ENCODE assay signal across 8 cellular contexts in genomic region chr2:185738679-185739472, GRCh38. TPM values are rescaled to one million over a fixed set of nuclear protein-coding genes. Genes with fewer than 3 reads are reported as not detected.
DNase-seq lines count a peak whose midpoint lies in the region; ATAC-seq and TF ChIP-seq lines count a peak whose summit lies in the region.

Gene FSIP2 (plus strand): TSS chr2:185738804. CDS start chr2:185738895, 91 bp downstream.

- no peak for TF ChIP-seq POLR2A in gastroesophageal sphincter (IDR thresholded peaks at IDR 0.05)

- H3K27me3 Mint-ChIP-seq in activated T-cell treated with anti-CD3 and anti-CD28 coated beads, Interleukin-2, amount 50 U/mL, for 24 hours: peaks cover 28% of the 10 kb centered on the region
- H3K27me3 Mint-ChIP-seq in osteocyte (ENCODE audit: unreplicated experiment): peaks cover 5% of the 10 kb centered on the region

- TF ChIP-seq CTCF in gastroesophageal sphincter (IDR thresholded peaks at IDR 0.05) (peak in 3 of 4 experiments; percentile 21 to 60 (median 33)), osteocyte (IDR thresholded peaks at IDR 0.05) (peak; percentile 99)

- H3K27ac ChIP-seq in gastroesophageal sphincter: no peak within 1 kb of the TSS

- DNase-seq in CMK (ENCODE audit: low read depth) (peak; percentile 21), osteocyte (ENCODE audit: extremely low spot score, unreplicated experiment) (peak; percentile 94), NCI-H82 treated with DMSO at 0.1 percent for 48 hours (lab: John Stamatoyannopoulos, UW; ENCODE audit: unreplicated experiment) (no peak)
- peak; percentile 35 for DNase-seq in activated T-cell treated with anti-CD3 and anti-CD28 coated beads, Interleukin-2, amount 50 U/mL, for 24 hours
- no peak for DNase-seq in central memory CD4-positive, alpha-beta T cell

- H3K27ac Mint-ChIP-seq in activated T-cell treated with anti-CD3 and anti-CD28 coated beads, Interleukin-2, amount 50 U/mL, for 24 hours: no peak within 1 kb of the TSS
- H3K27ac Mint-ChIP-seq in osteocyte (ENCODE audit: unreplicated experiment): no peak within 1 kb of the TSS

- ATAC-seq in GM19438 (IDR thresholded peaks at IDR 0.05; ENCODE audit: low read depth, unreplicated experiment): peak; percentile 96
- peak; percentile 99 for ATAC-seq in HG03442 (IDR thresholded peaks at IDR 0.05; ENCODE audit: unreplicated experiment)
- peak; percentile 66 for ATAC-seq in gastroesophageal sphincter

- TF ChIP-seq EP300 in gastroesophageal sphincter (IDR thresholded peaks at IDR 0.05): no peak

- no peaks in the 10 kb centered on the region for H3K4me1 Mint-ChIP-seq in activated T-cell treated with anti-CD3 and anti-CD28 coated beads, Interleukin-2, amount 50 U/mL, for 24 hours (ENCODE audit: low read depth)
- H3K4me1 Mint-ChIP-seq in osteocyte (ENCODE audit: unreplicated experiment): peaks cover 8% of the 10 kb centered on the region

- peaks cover 12% of the 10 kb centered on the region for H3K9me3 Mint-ChIP-seq in activated T-cell treated with anti-CD3 and anti-CD28 coated beads, Interleukin-2, amount 50 U/mL, for 24 hours
- no peaks in the 10 kb centered on the region for H3K9me3 Mint-ChIP-seq in osteocyte (ENCODE audit: unreplicated experiment)

- WGBS in gastroesophageal sphincter (ENCODE audit: low coverage in 1 of 2), 2 donors: 67 to 91% methylated on average over 2 to 3 of the region's 59 CpGs

- peaks cover 0 to 8% (median 0%) of the 10 kb centered on the region in 3 donors for H3K4me1 ChIP-seq in gastroesophageal sphincter

- H3K36me3 ChIP-seq in gastroesophageal sphincter: no peaks in the 10 kb centered on the region

- no peaks in the 10 kb centered on the region for H3K36me3 Mint-ChIP-seq in activated T-cell treated with anti-CD3 and anti-CD28 coated beads, Interleukin-2, amount 50 U/mL, for 24 hours (ENCODE audit: low read depth)
- H3K36me3 Mint-ChIP-seq in osteocyte (ENCODE audit: unreplicated experiment): no peaks in the 10 kb centered on the region

- H3K9me3 ChIP-seq in gastroesophageal sphincter: peaks cover 0 to 11% (median 0%) of the 10 kb centered on the region in 3 donors

- no peak within 1 kb of the TSS for H3K4me3 Mint-ChIP-seq in activated T-cell treated with anti-CD3 and anti-CD28 coated beads, Interleukin-2, amount 50 U/mL, for 24 hours
- H3K4me3 Mint-ChIP-seq in osteocyte (ENCODE audit: unreplicated experiment): peak within 1 kb of the TSS; percentile 77

- peak within 1 kb of the TSS in 1 of 2 donors; percentile 45 for H3K4me3 ChIP-seq in gastroesophageal sphincter

- peaks cover 15% of the 10 kb centered on the region for H3K27me3 ChIP-seq in gastroesophageal sphincter

RNA-seq across cellular contexts. Expression of gene FSIP2, which starts in this region (rescaled TPM):
- total RNA-seq in gastroesophageal sphincter: 1 to 10 TPM in 1 of 4 donors, under 1 TPM in 3; 0.04 to 1.1 (median 0.33) TPM
- 3.4 and 3.5 TPM in 2 replicates for total RNA-seq in osteocyte

Comparison
In these comparisons a context has a peak if more than half of its experiments do, and no peak if none do; other contexts are left out.
1. DNase-seq: peak in CMK (single experiment), activated T-cell treated with anti-CD3 and anti-CD28 coated beads, Interleukin-2, amount 50 U/mL, for 24 hours (single experiment) and osteocyte (single experiment); none in NCI-H82 treated with DMSO at 0.1 percent for 48 hours (single experiment) and central memory CD4-positive, alpha-beta T cell (single experiment).
2. Peak in every context shown above with its lines, with median percentiles within 50 percentile points of each other: ATAC-seq.